8 cellular contexts compared by ENCODE assay signal in the genomic region with DNA sequence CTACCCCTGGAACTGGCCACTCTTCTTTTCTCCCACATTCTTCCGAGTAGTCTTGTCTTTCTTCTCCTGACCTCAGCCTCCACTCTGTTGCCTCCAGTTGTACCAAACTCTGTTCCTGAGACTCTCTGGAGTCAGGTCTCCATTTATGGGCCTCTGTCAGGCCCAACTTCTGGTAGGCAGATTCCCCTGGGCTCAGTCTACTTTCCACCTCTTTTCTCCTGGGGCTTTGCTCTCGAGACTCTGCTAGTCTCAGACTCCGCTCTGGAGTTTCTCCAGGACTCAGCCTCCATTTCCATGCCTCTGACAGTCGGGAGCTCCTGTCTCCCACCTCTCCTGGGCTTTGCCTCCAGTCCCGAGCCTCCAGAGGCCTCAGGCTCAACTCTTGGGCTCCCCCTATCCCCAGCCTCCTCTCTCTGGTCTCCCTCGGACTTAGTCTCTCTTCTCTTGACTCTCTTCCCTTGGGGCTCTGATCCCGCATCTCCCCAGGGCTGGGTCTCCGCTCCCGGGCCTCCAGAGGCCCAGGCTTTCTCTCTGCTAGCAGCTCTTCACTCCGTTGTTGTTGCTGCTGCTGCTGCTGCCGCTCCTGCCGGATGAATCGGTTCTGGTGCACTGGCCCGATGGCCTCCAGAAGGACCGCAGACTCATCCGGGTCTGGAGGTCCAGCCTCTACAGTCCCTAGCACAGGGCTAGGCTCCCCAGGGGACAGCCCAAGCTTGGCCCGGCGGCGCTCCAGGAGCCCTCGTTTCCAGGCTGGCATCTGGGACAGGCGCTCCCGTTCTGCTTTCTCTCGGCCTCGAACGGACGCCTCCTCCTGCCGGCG. TPM values are rescaled to one million over a fixed set of nuclear protein-coding genes. Genes with fewer than 3 reads are reported as not detected.
DNase-seq lines count a peak whose midpoint lies in the region; ATAC-seq, FAIRE-seq and TF ChIP-seq lines count a peak whose summit lies in the region.

No MANE protein-coding gene starts in this region.

- no peak for TF ChIP-seq POLR2A in GM12891 (IDR thresholded peaks at IDR 0.05; ENCODE audit: low read depth, low read length)

- H3K27me3 ChIP-seq in ACC112 (ENCODE audit: insufficient read depth, low read length) = no peaks in the 10 kb centered on the region
- H3K27me3 ChIP-seq in left ventricle myocardium inferior (ENCODE audit: low read depth) = no peaks in the 10 kb centered on the region
- no peaks in the 10 kb centered on the region for H3K27me3 ChIP-seq in small intestine (ENCODE audit: control insufficient read depth in 2 of 2, insufficient read depth in 2 of 2, low read length in 2 of 2)

- H3K36me3 Mint-ChIP-seq in activated CD8-positive, alpha-beta T cell treated with anti-CD3 and anti-CD28 coated beads for 36 hours (ENCODE audit: low read depth) = peaks cover 73% of the 10 kb centered on the region

- H3K9me3 Mint-ChIP-seq in activated CD8-positive, alpha-beta T cell treated with anti-CD3 and anti-CD28 coated beads for 36 hours = no peaks in the 10 kb centered on the region

- H3K4me1 Mint-ChIP-seq in activated CD8-positive, alpha-beta T cell treated with anti-CD3 and anti-CD28 coated beads for 36 hours (ENCODE audit: low read depth) = peaks cover 29% of the 10 kb centered on the region

- no peak overlapping the region for H2AFZ ChIP-seq in ACC112 (ENCODE audit: low read length, unreplicated experiment)

- H3K4me1 ChIP-seq in ACC112 (ENCODE audit: control insufficient read depth, insufficient read depth, low read length, unreplicated experiment) = peaks cover 25% of the 10 kb centered on the region
- H3K4me1 ChIP-seq in left ventricle myocardium inferior = peaks cover 98% of the 10 kb centered on the region
- H3K4me1 ChIP-seq in small intestine (ENCODE audit: control insufficient read depth in 2 of 2, insufficient read depth in 1 of 2, low read depth in 1 of 2, low read length in 1 of 2) = peaks cover 0 to 4% of the 10 kb centered on the region in 2 donors

- CTCF ChIA-PET in activated CD8-positive, alpha-beta T cell treated with anti-CD3 and anti-CD28 coated beads for 36 hours (lab: Charles Lee) = interaction anchor here (18.6 kb wide), 1 partner anchor 44 kb away, joined by 704 read pairs; a partner anchor contains a TSS

- peak overlapping the region; percentile 88 for H3K4me3 Mint-ChIP-seq in activated CD8-positive, alpha-beta T cell treated with anti-CD3 and anti-CD28 coated beads for 36 hours

- DNase-seq in HFF-Myc (ENCODE audit: extremely low read depth, low read depth) = no peak
- DNase-seq in activated CD8-positive, alpha-beta T cell treated with anti-CD3 and anti-CD28 coated beads for 36 hours = peak; percentile 50
- DNase-seq in left ventricle myocardium inferior = no peak
- DNase-seq in small intestine = no peak
- DNase-seq in GM12891 (ENCODE audit: insufficient read length, low spot score) = no peak
- DNase-seq in effector CD8-positive, alpha-beta T cell (lab: John Stamatoyannopoulos, UW) = no peak

- peaks cover 90% of the 10 kb centered on the region for H3K79me2 ChIP-seq in ACC112 (ENCODE audit: control insufficient read depth, insufficient read depth, low read length, unreplicated experiment)

- H3K4me3 ChIP-seq in ACC112 (ENCODE audit: low read depth, low read length) (peak overlapping the region; percentile 96), HFF-Myc (replicated peaks; ENCODE audit: low read depth, low read length) (peak overlapping the region; percentile 79), left ventricle myocardium inferior (peak overlapping the region; percentile 83), small intestine (ENCODE audit: low read depth in 1 of 2, low read length in 2 of 2) (peak overlapping the region; percentile 61 to 81)

- H3K27ac ChIP-seq in ACC112 (ENCODE audit: low read depth, low read length) (peak overlapping the region; percentile 90), left ventricle myocardium inferior (replicated peaks) (peak overlapping the region; percentile 97), small intestine (ENCODE audit: low read depth in 1 of 2, low read length in 1 of 2) (peak overlapping the region; percentile 65 to 89)

- H3K36me3 ChIP-seq in ACC112 (ENCODE audit: insufficient read depth, low read length) (peaks cover 16% of the 10 kb centered on the region; the same call in 1 of the 2 replicates), left ventricle myocardium inferior (peaks cover 6% of the 10 kb centered on the region), small intestine (ENCODE audit: control insufficient read depth in 2 of 2, insufficient read depth in 2 of 2, low read length in 2 of 2) (no peaks in the 10 kb centered on the region)

- no peak for FAIRE-seq in small intestine (lab: Jason Lieb, UNC)
- no peak for FAIRE-seq in GM12891 (lab: Jason Lieb, UNC)

- intact Hi-C loops in activated CD8-positive, alpha-beta T cell treated with anti-CD3 and anti-CD28 coated beads for 36 hours (cut with micrococcal nuclease) = no loop called here
- intact Hi-C loops in left ventricle myocardium inferior (cut with micrococcal nuclease) = no loop called here

- H3K27ac Mint-ChIP-seq in activated CD8-positive, alpha-beta T cell treated with anti-CD3 and anti-CD28 coated beads for 36 hours = peak overlapping the region; percentile 88

- H3K9me3 ChIP-seq in left ventricle myocardium inferior (replicated peaks) (no peaks in the 10 kb centered on the region), small intestine (ENCODE audit: control insufficient read depth, low read depth) (no peaks in the 10 kb centered on the region)

- H3K27me3 Mint-ChIP-seq in activated CD8-positive, alpha-beta T cell treated with anti-CD3 and anti-CD28 coated beads for 36 hours = no peaks in the 10 kb centered on the region

- POLR2A ChIA-PET in activated CD8-positive, alpha-beta T cell treated with anti-CD3 and anti-CD28 coated beads for 36 hours (lab: Charles Lee) = interaction anchor here (0.7 to 15.7 kb wide), 10 partner anchors 10 to 192 kb away, joined by 3 to 500 read pairs (median 4); a partner anchor contains a TSS

- TF ChIP-seq CTCF in HFF-Myc (IDR thresholded peaks at IDR 0.05; ENCODE audit: low read depth, low read length, missing control alignments) = peak; percentile 27
- TF ChIP-seq CTCF in activated CD8-positive, alpha-beta T cell treated with anti-CD3 and anti-CD28 coated beads for 36 hours (IDR thresholded peaks at IDR 0.05) = no peak
- TF ChIP-seq CTCF in left ventricle myocardium inferior (IDR thresholded peaks at IDR 0.05; ENCODE audit: borderline replicate concordance) = no peak

- no peak for ATAC-seq in activated CD8-positive, alpha-beta T cell treated with anti-CD3 and anti-CD28 coated beads for 36 hours
- no peak for ATAC-seq in GM21381 (IDR thresholded peaks at IDR 0.05; ENCODE audit: unreplicated experiment)

- WGBS in small intestine, 3 donors = 41 to 74% (median 59%) methylated on average over 28 of the region's 28 CpGs

TF ChIP-seq in GM12891, 5 proteins besides CTCF, POLR2A, EP300 and RAD21:
- TF ChIP-seq SPI1 (IDR thresholded peaks at IDR 0.05; ENCODE audit: low read depth, low read length) = no peak
- TF ChIP-seq POU2F2 (IDR thresholded peaks at IDR 0.05; ENCODE audit: low read depth, low read length) = no peak
- TF ChIP-seq POLR2AphosphoS5 (IDR thresholded peaks at IDR 0.05; ENCODE audit: low read depth, low read length) = no peak
- TF ChIP-seq TAF1 (IDR thresholded peaks at IDR 0.05; ENCODE audit: low read depth, low read length) = no peak
- no peak for TF ChIP-seq PAX5 (IDR thresholded peaks at IDR 0.05; ENCODE audit: insufficient read depth, low read length, severe bottlenecking)

RNA-seq across cellular contexts. Expression of a gene that starts 1.1 kb away (rescaled TPM):
- total RNA-seq in activated CD8-positive, alpha-beta T cell treated with anti-CD3 and anti-CD28 coated beads for 36 hours = 100 to 1,000 TPM; 174 to 177 TPM
- total RNA-seq in left ventricle myocardium inferior = 14.5 TPM
- polyA plus RNA-seq in small intestine = 10 to 100 TPM; 10.1 to 22.7 (median 22.2) TPM
- polyA plus RNA-seq in GM12891 (2012; ENCODE audit: low read depth, missing spikeins) = 58.9 TPM

RNA-seq across cellular contexts. Expression of a gene that starts 5.4 kb away (rescaled TPM):
- total RNA-seq in activated CD8-positive, alpha-beta T cell treated with anti-CD3 and anti-CD28 coated beads for 36 hours = 10 to 100 TPM; 21.0 to 22.0 TPM
- total RNA-seq in left ventricle myocardium inferior = 3.7 TPM
- polyA plus RNA-seq in small intestine = 10 to 100 TPM in 1 of 3 donors, 1 to 10 TPM in 2; 1.1 to 14.2 (median 2.7) TPM
- 27.2 TPM for polyA plus RNA-seq in GM12891 (2012; ENCODE audit: low read depth, missing spikeins)

RNA-seq across cellular contexts. Expression of a gene that starts 12.6 kb away (rescaled TPM):
- 10 to 100 TPM; 31.1 to 31.3 TPM for total RNA-seq in activated CD8-positive, alpha-beta T cell treated with anti-CD3 and anti-CD28 coated beads for 36 hours
- 22.1 TPM for total RNA-seq in left ventricle myocardium inferior
- polyA plus RNA-seq in small intestine = 10 to 100 TPM; 27.5 to 82.5 (median 50.3) TPM
- 25.6 TPM for polyA plus RNA-seq in GM12891 (2012; ENCODE audit: low read depth, missing spikeins)

RNA-seq across cellular contexts. Expression of a gene that starts 31.7 kb away (rescaled TPM):
- total RNA-seq in activated CD8-positive, alpha-beta T cell treated with anti-CD3 and anti-CD28 coated beads for 36 hours = 10 to 100 TPM; 80.4 to 90.7 TPM
- 14.1 TPM for total RNA-seq in left ventricle myocardium inferior
- polyA plus RNA-seq in small intestine = 10 to 100 TPM in 1 of 3 donors, 1 to 10 TPM in 2; 1.8 to 12.1 (median 3.2) TPM
- polyA plus RNA-seq in GM12891 (2012; ENCODE audit: low read depth, missing spikeins) = 31.0 TPM

RNA-seq across cellular contexts. Expression of a gene that starts 34.8 kb away (rescaled TPM):
- 1,000 to 10,000 TPM; 1,556 to 1,579 TPM for total RNA-seq in activated CD8-positive, alpha-beta T cell treated with anti-CD3 and anti-CD28 coated beads for 36 hours
- 187 TPM for total RNA-seq in left ventricle myocardium inferior
- 100 to 1,000 TPM in 1 of 3 donors, 10 to 100 TPM in 2; 47.0 to 306 (median 70.5) TPM for polyA plus RNA-seq in small intestine
- 1,137 TPM for polyA plus RNA-seq in GM12891 (2012; ENCODE audit: low read depth, missing spikeins)

Comparison
In these comparisons a context has a peak if more than half of its experiments do, and no peak if none do; other contexts are left out.
1. RNA of a gene that starts 1.1 kb away (total RNA-seq): 174 to 177 TPM in activated CD8-positive, alpha-beta T cell treated with anti-CD3 and anti-CD28 coated beads for 36 hours; 14.5 TPM in left ventricle myocardium inferior (single experiment); every median in the first group is over 10 times any median in the second.
2. Peak in every context shown above with its lines, with median percentiles within 50 percentile points of each other: H3K27ac ChIP-seq and H3K4me3 ChIP-seq.